In the genomic region with DNA sequence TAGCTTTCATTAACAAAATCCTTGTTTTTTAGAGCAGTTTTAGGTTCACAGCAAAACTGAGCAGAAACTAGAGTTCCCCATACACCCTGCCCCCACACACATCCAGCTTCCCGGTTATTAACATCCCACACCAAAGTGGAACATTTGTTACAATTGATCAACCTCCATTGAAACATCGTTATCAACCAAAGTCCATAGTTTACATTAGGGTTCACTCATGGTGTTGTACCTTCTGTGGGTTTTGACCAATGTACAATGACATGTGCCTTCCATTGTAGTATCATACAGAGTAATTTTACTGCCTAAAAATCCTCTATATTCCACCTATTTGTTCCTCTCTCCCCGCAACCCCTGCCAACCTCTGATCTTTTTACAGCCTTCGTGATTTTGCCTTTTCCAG, we compare ENCODE assay signal across 8 cellular contexts.
"Had no signal": no experiment of that assay in that cellular context is flagged by ENCODE, and none has a peak within 500 bp of the region (broad histone marks: within the 10 kb centered on the region; RNA-seq: fewer than 3 reads in every experiment).

No MANE protein-coding gene starts in this region.

- ATAC-seq: GM12878 had no signal

- FAIRE-seq: G401.6, GM12878, GM12891, GM12892, GM18507, GM19239 had no signal

- H3K4me3 ChIP-seq: GM12878 had no signal

- DNase-seq: GDM1, GF-D8 had no signal
